Comparison of ENCODE assay signal across 18 cellular contexts in genomic region chr1:88979749-88980116, GRCh38.
"Had no signal": no experiment of that assay in that cellular context is flagged by ENCODE, and none has a peak within 500 bp of the region (broad histone marks: within the 10 kb centered on the region; RNA-seq: fewer than 3 reads in every experiment).

No MANE protein-coding gene starts in this region.

- H3K27ac Mint-ChIP-seq: activated T-cell treated with anti-CD3 and anti-CD28 coated beads, Interleukin-2, amount 50 U/mL, for 24 hours had no signal

- H3K4me3 ChIP-seq: colonic mucosa, heart left ventricle, left lung, psoas muscle, sigmoid colon, testis, upper lobe of right lung had no signal

- H3K9me3 ChIP-seq: colonic mucosa, heart left ventricle, left lung, psoas muscle, sigmoid colon, testis, upper lobe of right lung had no signal

- H3K4me3 Mint-ChIP-seq: activated T-cell treated with anti-CD3 and anti-CD28 coated beads, Interleukin-2, amount 50 U/mL, for 24 hours; nephron had no signal

- H3K27me3 Mint-ChIP-seq: activated T-cell treated with anti-CD3 and anti-CD28 coated beads, Interleukin-2, amount 50 U/mL, for 24 hours; stimulated activated naive CD8-positive, alpha-beta T cell treated with anti-CD3 and anti-CD28 coated beads, Interleukin-15, Interleukin-2, amounts not matched to agents 100 ng/mL and 50 ng/mL, for 24 hours had no signal

- H3K27me3 ChIP-seq: colonic mucosa, heart left ventricle, left lung, sigmoid colon, testis, upper lobe of right lung had no signal

- H3K36me3 ChIP-seq: colonic mucosa had no signal

- H3K4me1 ChIP-seq: colonic mucosa had no signal

- H3K9me3 Mint-ChIP-seq: nephron; stimulated activated naive CD8-positive, alpha-beta T cell treated with anti-CD3 and anti-CD28 coated beads, Interleukin-15, Interleukin-2, amounts not matched to agents 100 ng/mL and 50 ng/mL, for 24 hours had no signal

- ATAC-seq: heart left ventricle, left lung, psoas muscle, upper lobe of right lung had no signal

- DNase-seq: activated CD4-positive, alpha-beta T cell treated with anti-CD3 and anti-CD28 coated beads for 48 hours; activated naive CD4-positive, alpha-beta T cell; activated T-cell treated with anti-CD3 and anti-CD28 coated beads, Interleukin-2, amount 50 U/mL, for 24 hours; caudate nucleus; colonic mucosa; effector CD4-positive, alpha-beta T cell; foreskin melanocyte; heart left ventricle; islet precursor cell; left lung; occipital lobe; psoas muscle; sigmoid colon; stimulated activated CD4-positive, alpha-beta T cell treated with anti-CD3 and anti-CD28 coated beads, Interleukin-12 subunit alpha, Interleukin-12 subunit beta, amount 100 ng/mL, for 4 hours; testis; upper lobe of right lung had no signal
